In genomic region chr1:59044535-59045121, GRCh38 we compare ENCODE assay signal across 15 cellular contexts.
DNase-seq lines count a peak whose midpoint lies in the region; ATAC-seq, FAIRE-seq and TF ChIP-seq lines count a peak whose summit lies in the region.
"Had no signal": no experiment of that assay in that cellular context is flagged by ENCODE, and none has a peak within 500 bp of the region (broad histone marks: within the 10 kb centered on the region; RNA-seq: fewer than 3 reads in every experiment).

No MANE protein-coding gene starts in this region.

- no peak for DNase-seq in A549 (ENCODE audit: low read depth in 1 of 2, low spot score in 1 of 2)
- no peak for DNase-seq in DND-41
- no peak for DNase-seq in activated T-helper 2 cell treated with anti-CD3 and anti-CD28 coated beads, Interferon-gamma antibody, Interleukin-2, Interleukin-4, amounts not matched to agents 10 μg/mL and 5 μg/mL and 100 μg/mL, durations not matched to agents 14 hours and 24 hours and 36 hours (ENCODE audit: low spot score)
- DNase-seq in mesothelial cell of epicardium (ENCODE audit: low spot score in 2 of 2, unreplicated experiment in 2 of 2), result no peak
- no peak for DNase-seq in 8988T
- DNase-seq in posterior vena cava (ENCODE audit: low spot score), result no peak
- DNase-seq in SJCRH30, result no peak
- DNase-seq: activated CD4-positive, alpha-beta T cell treated with anti-CD3 and anti-CD28 coated beads, Interleukin-2, amount 50 U/mL, for 4 hours; C1 segment of cervical spinal cord; GDM1; H7; NCI-H2227 treated with DMSO at 0.1 percent for 48 hours; stimulated activated CD4-positive, alpha-beta T cell treated with anti-CD3 and anti-CD28 coated beads, Interleukin-4, amount 100 ng/mL, for 4 hours had no signal

- no peak for TF ChIP-seq CTCF in A549 (IDR thresholded peaks at IDR 0.05)
- TF ChIP-seq CTCF in DND-41 (IDR thresholded peaks at IDR 0.05; ENCODE audit: borderline replicate concordance, extremely low read depth, low read length, poor library complexity, severe bottlenecking), result no peak
- no peak for TF ChIP-seq CTCF in mesothelial cell of epicardium (IDR thresholded peaks at IDR 0.05; ENCODE audit: unreplicated experiment)

- peaks cover 8% of the 10 kb centered on the region for H3K9me3 Mint-ChIP-seq in activated T-helper 2 cell treated with anti-CD3 and anti-CD28 coated beads, Interferon-gamma antibody, Interleukin-2, Interleukin-4, amounts not matched to agents 10 μg/mL and 5 μg/mL and 100 μg/mL, durations not matched to agents 14 hours and 24 hours and 36 hours
- peaks cover 14% of the 10 kb centered on the region for H3K9me3 Mint-ChIP-seq in mesothelial cell of epicardium

- no peaks in the 10 kb centered on the region for H4K20me1 ChIP-seq in DND-41 (ENCODE audit: insufficient read depth, low read length)

- no peak for TF ChIP-seq RAD21 in A549 (conservative IDR thresholded peaks at IDR 0.05 in 1 of 2, IDR thresholded peaks at IDR 0.05 in 1 of 2)

- H3K4me3 Mint-ChIP-seq in activated T-helper 2 cell treated with anti-CD3 and anti-CD28 coated beads, Interferon-gamma antibody, Interleukin-2, Interleukin-4, amounts not matched to agents 10 μg/mL and 5 μg/mL and 100 μg/mL, durations not matched to agents 14 hours and 24 hours and 36 hours (ENCODE audit: low read depth), result peak overlapping the region; percentile 11
- H3K4me3 Mint-ChIP-seq in mesothelial cell of epicardium, result no peak overlapping the region

- intact Hi-C loops in activated T-helper 2 cell treated with anti-CD3 and anti-CD28 coated beads, Interferon-gamma antibody, Interleukin-2, Interleukin-4, amounts not matched to agents 10 μg/mL and 5 μg/mL and 100 μg/mL, durations not matched to agents 14 hours and 24 hours and 36 hours (cut with micrococcal nuclease), result loop anchor here (5.0 kb wide), 2 partner anchors 187 to 262 kb away; partner anchors contain the start of gene JUN
- intact Hi-C loops in posterior vena cava (cut with DNase I), result no loop called here

- ATAC-seq in A549 (no peak), DND-41 (ENCODE audit: insufficient read depth, low read depth) (peak; percentile 29; the same call in 1 of the 3 replicates), HG02840 (IDR thresholded peaks at IDR 0.05; ENCODE audit: low FRiP score, unreplicated experiment) (no peak)

- H3K79me2 ChIP-seq in DND-41 (ENCODE audit: insufficient read depth, low read length), result no peaks in the 10 kb centered on the region

- CTCF ChIA-PET in A549 (lab: Yijun Ruan, JAX), result interaction anchor here (1.2 to 1.4 kb wide), 2 partner anchors 7 to 13 kb away, joined by 3 read pairs; no protein-coding TSS in a partner anchor

- H3K4me1 Mint-ChIP-seq in activated T-helper 2 cell treated with anti-CD3 and anti-CD28 coated beads, Interferon-gamma antibody, Interleukin-2, Interleukin-4, amounts not matched to agents 10 μg/mL and 5 μg/mL and 100 μg/mL, durations not matched to agents 14 hours and 24 hours and 36 hours (ENCODE audit: low read depth), result peaks cover 64% of the 10 kb centered on the region
- H3K4me1 Mint-ChIP-seq in mesothelial cell of epicardium, result peaks cover 44% of the 10 kb centered on the region

- H3K27me3 ChIP-seq in DND-41 (ENCODE audit: insufficient read depth, low read length, poor library complexity), result no peaks in the 10 kb centered on the region
- H3K27me3 ChIP-seq in SJCRH30, result no peaks in the 10 kb centered on the region
- H3K27me3 ChIP-seq: adrenal gland had no signal

- peaks cover 32% of the 10 kb centered on the region for H3K4me1 ChIP-seq in A549
- peaks cover 46% of the 10 kb centered on the region for H3K4me1 ChIP-seq in DND-41 (ENCODE audit: insufficient read depth, low read length)
- H3K4me1 ChIP-seq in SJCRH30, result no peaks in the 10 kb centered on the region

- H3K27ac ChIP-seq in A549 (peak overlapping the region; percentile 52 to 82; a peak in 5 of 6 replicates), DND-41 (ENCODE audit: low read length) (peak overlapping the region; percentile 53), SJCRH30 (no peak overlapping the region)

- FAIRE-seq in A549 (lab: Jason Lieb, UNC), result no peak

- no peak overlapping the region for H3K9ac ChIP-seq in DND-41 (ENCODE audit: low read depth, low read length)

- WGBS in A549 (ENCODE audit: missing lambda C conversion rate), result 96% methylated on average over 2 of the region's 2 CpGs

- H3K27ac Mint-ChIP-seq in activated T-helper 2 cell treated with anti-CD3 and anti-CD28 coated beads, Interferon-gamma antibody, Interleukin-2, Interleukin-4, amounts not matched to agents 10 μg/mL and 5 μg/mL and 100 μg/mL, durations not matched to agents 14 hours and 24 hours and 36 hours, result peak overlapping the region; percentile 66
- peak overlapping the region; percentile 41 for H3K27ac Mint-ChIP-seq in mesothelial cell of epicardium

- H3K9me3 ChIP-seq in A549 (no peaks in the 10 kb centered on the region), DND-41 (ENCODE audit: insufficient read depth, low read length, severe bottlenecking) (no peaks in the 10 kb centered on the region), SJCRH30 (replicated peaks) (no peaks in the 10 kb centered on the region)
- H3K9me3 ChIP-seq: adrenal gland had no signal

- TF ChIP-seq POLR2A in A549 (IDR thresholded peaks at IDR 0.05; ENCODE audit: low read length), result no peak

- TF ChIP-seq EP300 in A549 (IDR thresholded peaks at IDR 0.05), result no peak

- H3K36me3 ChIP-seq in DND-41 (ENCODE audit: insufficient read depth, low read length) (no peaks in the 10 kb centered on the region), SJCRH30 (no peaks in the 10 kb centered on the region)
- H3K36me3 ChIP-seq: adrenal gland had no signal

- H3K4me2 ChIP-seq in A549, result peak overlapping the region; percentile 42; the same call in 2 of the 3 replicates
- no peak overlapping the region for H3K4me2 ChIP-seq in DND-41 (ENCODE audit: insufficient read depth, low read length)

- H2AFZ ChIP-seq in DND-41 (ENCODE audit: low read depth, low read length), result no peak overlapping the region

- H3K27me3 Mint-ChIP-seq in activated T-helper 2 cell treated with anti-CD3 and anti-CD28 coated beads, Interferon-gamma antibody, Interleukin-2, Interleukin-4, amounts not matched to agents 10 μg/mL and 5 μg/mL and 100 μg/mL, durations not matched to agents 14 hours and 24 hours and 36 hours (ENCODE audit: low read depth), result no peaks in the 10 kb centered on the region
- no peaks in the 10 kb centered on the region for H3K27me3 Mint-ChIP-seq in mesothelial cell of epicardium (ENCODE audit: low read depth)

- POLR2A ChIA-PET in A549 (lab: Yijun Ruan, JAX), result no interaction called here

- peaks cover 14% of the 10 kb centered on the region for H3K36me3 Mint-ChIP-seq in activated T-helper 2 cell treated with anti-CD3 and anti-CD28 coated beads, Interferon-gamma antibody, Interleukin-2, Interleukin-4, amounts not matched to agents 10 μg/mL and 5 μg/mL and 100 μg/mL, durations not matched to agents 14 hours and 24 hours and 36 hours (ENCODE audit: low read depth)
- H3K36me3 Mint-ChIP-seq in mesothelial cell of epicardium, result peaks cover 5% of the 10 kb centered on the region

- H3K4me3 ChIP-seq in A549 (no peak overlapping the region), DND-41 (ENCODE audit: low read depth in 1 of 2, low read length in 2 of 2) (no peak overlapping the region), SJCRH30 (no peak overlapping the region)
- H3K4me3 ChIP-seq: adrenal gland had no signal

TF ChIP-seq in A549, 52 proteins besides CTCF, POLR2A, EP300 and RAD21:
- TF ChIP-seq ZC3H11A (IDR thresholded peaks at IDR 0.05), result no peak
- TF ChIP-seq HES2 (IDR thresholded peaks at IDR 0.05), result no peak
- no peak for TF ChIP-seq SMC3 (IDR thresholded peaks at IDR 0.05)
- TF ChIP-seq MAX (IDR thresholded peaks at IDR 0.05), result no peak
- no peak for TF ChIP-seq JUN (IDR thresholded peaks at IDR 0.05)
- no peak for TF ChIP-seq ESRRA (IDR thresholded peaks at IDR 0.05; ENCODE audit: borderline replicate concordance, low read length)
- no peak for TF ChIP-seq ZSCAN20 (CRISPR knock-in tag; IDR thresholded peaks at IDR 0.05)
- TF ChIP-seq POLR2AphosphoS2 (conservative IDR thresholded peaks at IDR 0.05; ENCODE audit: low read length), result no peak
- TF ChIP-seq JUNB (IDR thresholded peaks at IDR 0.05), result no peak
